ENCODE assay signal across 8 cellular contexts in the genomic region with DNA sequence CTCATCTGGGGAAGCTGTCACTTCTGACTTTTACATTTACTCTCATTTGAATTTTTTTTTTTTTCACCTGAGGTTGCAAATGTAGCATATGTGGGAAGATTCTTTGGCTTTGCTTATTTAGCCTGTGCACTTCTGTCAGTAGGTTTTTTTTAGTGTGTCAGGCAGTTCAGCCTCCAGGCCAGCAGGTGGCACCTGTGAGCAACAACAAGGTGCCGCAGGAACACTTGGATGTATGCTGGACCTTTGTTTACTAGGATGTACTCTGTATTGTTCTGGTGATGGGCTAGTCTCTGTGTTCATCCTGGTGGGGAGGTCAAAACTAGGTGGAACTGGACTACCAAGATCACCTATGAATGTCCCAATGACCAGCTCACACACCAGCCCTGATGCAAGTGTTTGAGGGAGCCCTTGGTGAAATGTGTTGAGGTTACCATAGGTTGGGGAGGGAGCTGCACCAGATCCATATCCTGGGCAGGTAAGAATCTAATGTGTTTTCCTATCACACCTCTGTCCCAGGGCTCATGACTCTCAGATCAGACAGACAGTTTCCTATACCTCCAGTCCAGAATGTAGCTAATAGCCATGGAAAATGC.
DNase-seq lines count a peak whose midpoint lies in the region; ATAC-seq and TF ChIP-seq lines count a peak whose summit lies in the region.
"Had no signal": no experiment of that assay in that cellular context is flagged by ENCODE, and none has a peak within 500 bp of the region (broad histone marks: within the 10 kb centered on the region; RNA-seq: fewer than 3 reads in every experiment).

No MANE protein-coding gene starts in this region.

- peaks cover 10% of the 10 kb centered on the region; the same call in 1 of the 2 replicates for H3K9me3 ChIP-seq in NT2/D1 (ENCODE audit: insufficient read depth, low read length)

- H3K36me3 ChIP-seq in NT2/D1 (ENCODE audit: insufficient read depth, insufficient read length, low read length) = no peaks in the 10 kb centered on the region

- no peaks in the 10 kb centered on the region for H3K27me3 ChIP-seq in NT2/D1 (ENCODE audit: insufficient read depth, insufficient read length)

- H3K4me3 ChIP-seq in NT2/D1 (ENCODE audit: insufficient read length, low read depth) (no peak overlapping the region), fibroblast of pulmonary artery (replicated peaks; ENCODE audit: low read depth, low read length) (no peak overlapping the region)

- H3K4me1 ChIP-seq in NT2/D1 (ENCODE audit: insufficient read depth, insufficient read length) = no peaks in the 10 kb centered on the region
- H3K4me1 ChIP-seq: parathyroid adenoma had no signal

- DNase-seq in NT2/D1 (ENCODE audit: low read depth, low spot score) (peak; percentile 63), fibroblast of pulmonary artery (ENCODE audit: low read depth) (peak; percentile 28), NCI-H1694 (lab: John Stamatoyannopoulos, UW) (no peak), putamen (ENCODE audit: low spot score) (no peak)

- no peak overlapping the region for H3K9ac ChIP-seq in NT2/D1 (ENCODE audit: insufficient read length, low read depth)
- H3K9ac ChIP-seq: parathyroid adenoma had no signal

- TF ChIP-seq CTCF in GM12872 (IDR thresholded peaks at IDR 0.05; ENCODE audit: insufficient read depth, low read depth, low read length) (peak; percentile 88), fibroblast of pulmonary artery (IDR thresholded peaks at IDR 0.05; ENCODE audit: low read length, missing control alignments) (peak; percentile 69)

- peak; percentile 57 for ATAC-seq in GM21723 (IDR thresholded peaks at IDR 0.05; ENCODE audit: unreplicated experiment)
- ATAC-seq in GM19023 (IDR thresholded peaks at IDR 0.05; ENCODE audit: unreplicated experiment) = no peak

Comparison
In these comparisons a context has a peak if more than half of its experiments do, and no peak if none do; other contexts are left out.
1. DNase-seq: peak in NT2/D1 (single experiment) and fibroblast of pulmonary artery (single experiment); none in NCI-H1694 (single experiment) and putamen (single experiment).